9 cellular contexts compared by ENCODE assay signal in genomic region chr1:20640183-20640597, GRCh38. TPM values are rescaled to one million over a fixed set of nuclear protein-coding genes. Genes with fewer than 3 reads are reported as not detected.
A peak's percentile ranks its signal among the peaks of the same experiment; 100 is the strongest.
DNase-seq lines count a peak whose midpoint lies in the region; ATAC-seq and TF ChIP-seq lines count a peak whose summit lies in the region.
"Had no signal": no experiment of that assay in that cellular context is flagged by ENCODE, and none has a peak within 500 bp of the region (broad histone marks: within the 10 kb centered on the region; RNA-seq: fewer than 3 reads in every experiment).

No MANE protein-coding gene starts in this region.

- CTCF ChIA-PET in activated naive CD4-positive, alpha-beta T cell treated with anti-CD3 and anti-CD28 coated beads for 36 hours (lab: Charles Lee), result interaction anchor here (0.6 to 2.3 kb wide), 11 partner anchors 9 to 232 kb away, joined by 3 to 10 read pairs (median 4); no protein-coding TSS in a partner anchor

- no peak overlapping the region for H3K4me3 ChIP-seq in retinal pigment epithelial cell (ENCODE audit: low read length)

- no peaks in the 10 kb centered on the region for H3K9me3 Mint-ChIP-seq in activated naive CD4-positive, alpha-beta T cell treated with anti-CD3 and anti-CD28 coated beads for 36 hours
- peaks cover 2% of the 10 kb centered on the region for H3K9me3 Mint-ChIP-seq in glutamatergic neuron (ENCODE audit: unreplicated experiment)
- H3K9me3 Mint-ChIP-seq: T-helper 1 cell treated with Interleukin-12 subunit alpha and Interleukin-12 subunit beta and Interleukin-4 antibody, amounts not matched to agents 30 μg/mL and 1 μg/mL, for 36 hours had no signal

- no peak for ATAC-seq in GM19351 (IDR thresholded peaks at IDR 0.05; ENCODE audit: unreplicated experiment)

- H3K27me3 Mint-ChIP-seq in activated naive CD4-positive, alpha-beta T cell treated with anti-CD3 and anti-CD28 coated beads for 36 hours (ENCODE audit: low read depth), result no peaks in the 10 kb centered on the region
- no peaks in the 10 kb centered on the region for H3K27me3 Mint-ChIP-seq in glutamatergic neuron (ENCODE audit: unreplicated experiment)

- H3K4me1 Mint-ChIP-seq in activated naive CD4-positive, alpha-beta T cell treated with anti-CD3 and anti-CD28 coated beads for 36 hours (ENCODE audit: low read depth), result peaks cover 2% of the 10 kb centered on the region
- H3K4me1 Mint-ChIP-seq in glutamatergic neuron (ENCODE audit: low read depth, unreplicated experiment), result no peaks in the 10 kb centered on the region

- no peaks in the 10 kb centered on the region for H3K36me3 Mint-ChIP-seq in activated naive CD4-positive, alpha-beta T cell treated with anti-CD3 and anti-CD28 coated beads for 36 hours (ENCODE audit: low read depth)
- H3K36me3 Mint-ChIP-seq in glutamatergic neuron (ENCODE audit: unreplicated experiment), result peaks cover 8% of the 10 kb centered on the region

- no peak overlapping the region for H3K27ac Mint-ChIP-seq in activated naive CD4-positive, alpha-beta T cell treated with anti-CD3 and anti-CD28 coated beads for 36 hours
- no peak overlapping the region for H3K27ac Mint-ChIP-seq in glutamatergic neuron (ENCODE audit: unreplicated experiment)
- H3K27ac Mint-ChIP-seq: T-helper 1 cell treated with Interleukin-12 subunit alpha and Interleukin-12 subunit beta and Interleukin-4 antibody, amounts not matched to agents 30 μg/mL and 1 μg/mL, for 36 hours had no signal

- H3K4me3 Mint-ChIP-seq in activated naive CD4-positive, alpha-beta T cell treated with anti-CD3 and anti-CD28 coated beads for 36 hours, result no peak overlapping the region
- H3K4me3 Mint-ChIP-seq in glutamatergic neuron (ENCODE audit: unreplicated experiment), result no peak overlapping the region
- H3K4me3 Mint-ChIP-seq: T-helper 1 cell treated with Interleukin-12 subunit alpha and Interleukin-12 subunit beta and Interleukin-4 antibody, amounts not matched to agents 30 μg/mL and 1 μg/mL, for 36 hours had no signal

- intact Hi-C loops in activated naive CD4-positive, alpha-beta T cell treated with anti-CD3 and anti-CD28 coated beads for 36 hours (cut with micrococcal nuclease), result loop anchor here (1.0 kb wide), 2 partner anchors 65 to 118 kb away; no protein-coding TSS in a partner anchor

- TF ChIP-seq CTCF in glutamatergic neuron (IDR thresholded peaks at IDR 0.05; ENCODE audit: partially characterized antibody, unreplicated experiment) (peak; percentile 91), retinal pigment epithelial cell (conservative IDR thresholded peaks at IDR 0.05; ENCODE audit: low read depth, low read length) (peak; percentile 81)

- DNase-seq in DMS53 treated with DMSO at 0.1 percent for 48 hours (lab: John Stamatoyannopoulos, UW; ENCODE audit: unreplicated experiment) (peak; percentile 2), HuH-7 (ENCODE audit: low spot score) (peak; percentile 67), SHP77 treated with DMSO at 0.1 percent for 48 hours (lab: John Stamatoyannopoulos, UW) (peak; percentile 1), glutamatergic neuron (peak; percentile 54), retinal pigment epithelial cell (ENCODE audit: low read depth) (no peak), cortex of kidney (lab: John Stamatoyannopoulos, UW) (no peak)
- peak; percentile 80 for DNase-seq in activated naive CD4-positive, alpha-beta T cell treated with anti-CD3 and anti-CD28 coated beads for 36 hours

RNA-seq across cellular contexts. Expression of gene PINK1, which starts 6.9 kb away (rescaled TPM):
- 1 to 10 TPM; 1.4 to 1.5 TPM for total RNA-seq in activated naive CD4-positive, alpha-beta T cell treated with anti-CD3 and anti-CD28 coated beads for 36 hours
- total RNA-seq in glutamatergic neuron (ENCODE audit: unreplicated experiment), result 32.0 TPM

RNA-seq across cellular contexts. Expression of gene DDOST, which starts 21.0 kb away (rescaled TPM):
- 100 to 1,000 TPM; 167 to 169 TPM for total RNA-seq in activated naive CD4-positive, alpha-beta T cell treated with anti-CD3 and anti-CD28 coated beads for 36 hours
- 126 TPM for total RNA-seq in glutamatergic neuron (ENCODE audit: unreplicated experiment)

RNA-seq across cellular contexts. Expression of gene CDA, which starts 51.3 kb away (rescaled TPM):
- total RNA-seq in activated naive CD4-positive, alpha-beta T cell treated with anti-CD3 and anti-CD28 coated beads for 36 hours, result not detected
- not detected for total RNA-seq in glutamatergic neuron (ENCODE audit: unreplicated experiment)

Comparison
In these comparisons a context has a peak if more than half of its experiments do, and no peak if none do; other contexts are left out.
1. DNase-seq: peak in DMS53 treated with DMSO at 0.1 percent for 48 hours (single experiment), HuH-7 (single experiment), SHP77 treated with DMSO at 0.1 percent for 48 hours (single experiment), activated naive CD4-positive, alpha-beta T cell treated with anti-CD3 and anti-CD28 coated beads for 36 hours (single experiment) and glutamatergic neuron (single experiment); none in retinal pigment epithelial cell (single experiment) and cortex of kidney (single experiment).
2. RNA of gene PINK1, which starts 6.9 kb away (total RNA-seq): 32.0 TPM in glutamatergic neuron (single experiment); 1.4 to 1.5 TPM in activated naive CD4-positive, alpha-beta T cell treated with anti-CD3 and anti-CD28 coated beads for 36 hours; every median in the first group is over 10 times any median in the second.